17 cellular contexts compared by ENCODE assay signal in the genomic region with DNA sequence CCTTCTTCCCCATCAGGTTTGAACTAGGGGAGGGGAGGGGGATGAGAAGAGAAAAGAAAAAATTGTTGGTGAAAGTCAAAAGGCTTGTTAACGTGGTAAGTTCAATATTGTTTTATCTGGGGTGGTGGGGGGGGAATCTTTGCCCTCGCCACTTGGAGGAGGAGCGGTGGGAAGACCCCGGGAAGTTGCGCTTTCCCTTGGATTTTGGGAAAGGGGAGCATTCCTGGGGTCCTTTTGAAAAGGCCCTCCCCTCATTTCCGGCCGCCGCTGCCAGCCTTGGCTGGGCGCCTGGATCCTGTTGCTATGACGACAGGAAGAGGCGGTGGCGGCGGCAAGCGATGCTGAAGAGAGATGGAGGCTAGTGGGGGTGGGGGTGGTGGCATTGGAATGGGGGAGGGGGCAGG. TPM values are rescaled to one million over a fixed set of nuclear protein-coding genes. Genes with fewer than 3 reads are reported as not detected.
DNase-seq lines count a peak whose midpoint lies in the region; FAIRE-seq and TF ChIP-seq lines count a peak whose summit lies in the region.
"Had no signal": no experiment of that assay in that cellular context is flagged by ENCODE, and none has a peak within 500 bp of the region (broad histone marks: within the 10 kb centered on the region; RNA-seq: fewer than 3 reads in every experiment).

No MANE protein-coding gene starts in this region.

- TF ChIP-seq CTCF in breast epithelium (IDR thresholded peaks at IDR 0.05), result no peak

- TF ChIP-seq POLR2A in breast epithelium (IDR thresholded peaks at IDR 0.05), result no peak
- no peak for TF ChIP-seq POLR2A in H54 (IDR thresholded peaks at IDR 0.05; ENCODE audit: low read depth, low read length)

- H3K9me3 ChIP-seq in breast epithelium, result peaks cover 0 to 12% of the 10 kb centered on the region in 2 donors
- H3K9me3 ChIP-seq: Caco-2 had no signal

- H3K36me3 ChIP-seq in breast epithelium, result no peaks in the 10 kb centered on the region
- H3K36me3 ChIP-seq: brain microvascular endothelial cell had no signal

- intact Hi-C loops in breast epithelium (cut with DNase I; ENCODE audit: low total_unique reads), result no loop called here

- H3K27ac ChIP-seq in breast epithelium, result no peak overlapping the region
- H3K27ac ChIP-seq: 22Rv1, brain microvascular endothelial cell had no signal

- H3K4me3 ChIP-seq in breast epithelium, result no peak overlapping the region

- no peaks in the 10 kb centered on the region for H3K4me1 ChIP-seq in breast epithelium
- H3K4me1 ChIP-seq: Caco-2 had no signal

- H3K27me3 ChIP-seq in breast epithelium, result peaks cover 8 to 66% of the 10 kb centered on the region in 2 donors

- no peak for FAIRE-seq in H54 (lab: Jason Lieb, UNC)
- FAIRE-seq: endometrium had no signal

- DNase-seq in DMS 273 (lab: John Stamatoyannopoulos, UW; ENCODE audit: unreplicated experiment), result peak; percentile 53
- DNase-seq in DMS 273 treated with DMSO at 0.1 percent for 48 hours (lab: John Stamatoyannopoulos, UW), result no peak
- DNase-seq in NCI-H2227 treated with DMSO at 0.1 percent for 48 hours (lab: John Stamatoyannopoulos, UW), result peak; percentile 78
- DNase-seq in globus pallidus (ENCODE audit: low spot score), result peak; percentile 29
- DNase-seq in nucleus accumbens (lab: John Stamatoyannopoulos, UW), result peak in 41 of 56 donors; percentile 2 to 80 (median 27)
- no peak for DNase-seq in breast epithelium (ENCODE audit: low spot score in 2 of 2)
- no peak for DNase-seq in H54 (ENCODE audit: insufficient read length, low spot score)
- DNase-seq in stimulated activated CD4-positive, alpha-beta T cell treated with anti-CD3 and anti-CD28 coated beads, Interleukin-15, amount 100 ng/mL, for 24 hours, result no peak
- DNase-seq: activated CD4-positive, alpha-beta memory T cell treated with anti-CD3 and anti-CD28 coated beads for 36 hours; activated effector memory CD4-positive, alpha-beta T cell treated with Interleukin-2 at 50 U/mL for 16 hours; brain microvascular endothelial cell; Caco-2; NCI-H1694 treated with DMSO at 0.1 percent for 48 hours; T-helper 9 cell had no signal

RNA-seq across cellular contexts. Expression of gene CACNG8, which starts 4.6 kb away (rescaled TPM):
- total RNA-seq in breast epithelium, result under 1 TPM in 1 of 3 donors, not detected in 2; under 0.01 TPM

RNA-seq across cellular contexts. Expression of gene CACNG6, which starts 33.3 kb away (rescaled TPM):
- not detected for total RNA-seq in breast epithelium
- total RNA-seq: activated CD4-positive, alpha-beta memory T cell treated with anti-CD3 and anti-CD28 coated beads for 36 hours; lower leg skin had no signal

RNA-seq across cellular contexts. Expression of gene CACNG7, which starts 49.1 kb away (rescaled TPM):
- not detected for total RNA-seq in breast epithelium
- total RNA-seq: activated CD4-positive, alpha-beta memory T cell treated with anti-CD3 and anti-CD28 coated beads for 36 hours; Caco-2; lower leg skin had no signal

Comparison
In these comparisons a context has a peak if more than half of its experiments do, and no peak if none do; other contexts are left out.
1. DNase-seq: peak in DMS 273 (single experiment), NCI-H2227 treated with DMSO at 0.1 percent for 48 hours (single experiment), globus pallidus (single experiment) and nucleus accumbens (41 of 56); none in DMS 273 treated with DMSO at 0.1 percent for 48 hours (single experiment), breast epithelium (0 of 2), H54 (single experiment) and stimulated activated CD4-positive, alpha-beta T cell treated with anti-CD3 and anti-CD28 coated beads, Interleukin-15, amount 100 ng/mL, for 24 hours (single experiment).